8 cellular contexts compared by ENCODE assay signal in the genomic region with DNA sequence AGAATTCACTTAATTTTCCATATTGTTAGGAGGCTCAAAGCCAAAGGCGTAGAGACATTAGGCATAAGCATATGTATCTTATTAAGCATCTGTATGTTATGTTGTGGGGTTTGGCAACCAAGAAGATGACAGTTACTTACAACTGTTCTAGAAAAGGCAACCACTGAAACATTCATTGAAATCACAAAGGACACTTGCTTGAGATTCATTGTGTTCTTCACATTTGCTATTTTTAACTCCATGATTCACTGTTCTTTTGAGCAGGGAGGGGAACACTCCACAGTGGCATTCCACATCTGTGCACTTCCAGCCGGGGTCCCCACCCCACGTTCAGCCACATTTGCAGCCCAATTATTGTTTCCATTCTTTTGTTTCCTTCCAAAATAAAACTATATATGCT.
DNase-seq lines count a peak whose midpoint lies in the region; ATAC-seq, FAIRE-seq and TF ChIP-seq lines count a peak whose summit lies in the region.

No MANE protein-coding gene starts in this region.

- no peak overlapping the region for H3K4me3 ChIP-seq in Jurkat, Clone E6-1 (ENCODE audit: low read length)
- H3K4me3 ChIP-seq in bronchial epithelial cell (ENCODE audit: low read depth, low read length): no peak overlapping the region

- peak; percentile 28 for DNase-seq in Jurkat, Clone E6-1 (ENCODE audit: low read depth, low spot score)
- peak; percentile 46 for DNase-seq in bronchial epithelial cell (ENCODE audit: low read depth)
- DNase-seq in pons (ENCODE audit: low spot score): peak; percentile 79
- no peak for DNase-seq in COR-L47 (lab: John Stamatoyannopoulos, UW)
- no peak for DNase-seq in SW 1271 (lab: John Stamatoyannopoulos, UW)
- DNase-seq in NCI-H748 treated with DMSO at 0.1 percent for 48 hours (lab: John Stamatoyannopoulos, UW): no peak

- no peaks in the 10 kb centered on the region for H3K36me3 ChIP-seq in bronchial epithelial cell (ENCODE audit: control insufficient read depth, insufficient read depth, low read length)

- peak; percentile 31 for ATAC-seq in GM19351 (IDR thresholded peaks at IDR 0.05; ENCODE audit: unreplicated experiment)
- ATAC-seq in HG03045 (IDR thresholded peaks at IDR 0.05; ENCODE audit: unreplicated experiment): no peak

- TF ChIP-seq CTCF in bronchial epithelial cell (IDR thresholded peaks at IDR 0.05; ENCODE audit: insufficient read depth, low read length, severe bottlenecking): no peak

- no peaks in the 10 kb centered on the region for H3K27me3 ChIP-seq in bronchial epithelial cell (ENCODE audit: control insufficient read depth, insufficient read depth, low read length)

- no peak for FAIRE-seq in bronchial epithelial cell (lab: Jason Lieb, UNC)

Comparison
In these comparisons a context has a peak if more than half of its experiments do, and no peak if none do; other contexts are left out.
1. DNase-seq: peak in Jurkat, Clone E6-1 (single experiment), bronchial epithelial cell (single experiment) and pons (single experiment); none in COR-L47 (single experiment), SW 1271 (0 of 2) and NCI-H748 treated with DMSO at 0.1 percent for 48 hours (single experiment).